ENCODE assay signal across 36 cellular contexts in the genomic region with DNA sequence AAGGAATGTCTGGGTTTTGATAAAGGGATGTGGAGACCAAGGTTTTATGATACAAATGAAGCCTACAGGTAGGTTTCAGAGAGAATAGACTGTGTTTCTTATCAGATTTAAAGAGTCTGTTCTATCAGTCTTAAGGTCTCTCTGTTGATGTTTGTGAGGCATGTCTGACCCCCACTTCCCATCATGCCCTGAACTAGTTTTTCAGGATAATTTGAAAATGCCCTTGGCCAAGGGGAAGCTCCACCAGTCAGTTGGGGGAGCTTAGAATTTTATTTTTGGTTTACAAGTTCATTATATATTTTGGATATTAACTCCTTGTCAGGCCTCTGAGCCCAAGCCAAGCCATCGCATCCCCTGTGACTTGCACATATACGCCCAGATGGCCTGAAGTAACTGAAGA. TPM values are rescaled to one million over a fixed set of nuclear protein-coding genes. Genes with fewer than 3 reads are reported as not detected.
"Had no signal": no experiment of that assay in that cellular context is flagged by ENCODE, and none has a peak within 500 bp of the region (broad histone marks: within the 10 kb centered on the region; RNA-seq: fewer than 3 reads in every experiment).

No MANE protein-coding gene starts in this region.

- H3K4me3 Mint-ChIP-seq: activated CD4-positive, alpha-beta memory T cell treated with anti-CD3 and anti-CD28 coated beads for 36 hours; activated CD4-positive, alpha-beta T cell treated with anti-CD3 and anti-CD28 coated beads, Interleukin-2, amount 10 ng/mL, durations not matched to agents 24 days and 14 days; activated CD8-positive, alpha-beta memory T cell treated with anti-CD3 and anti-CD28 coated beads, Interleukin-2, amount 10 ng/mL, durations not matched to agents 7 days and 5 days; activated naive CD4-positive, alpha-beta T cell treated with anti-CD3 and anti-CD28 coated beads, Interleukin-2, amount 10 ng/mL, durations not matched to agents 7 days and 5 days; activated naive CD8-positive, alpha-beta T cell; activated naive CD8-positive, alpha-beta T cell treated with anti-CD3 and anti-CD28 coated beads, Interleukin-2, amount 50 U/mL, for 24 hours; brain had no signal

- H3K4me1 Mint-ChIP-seq: activated CD8-positive, alpha-beta memory T cell treated with anti-CD3 and anti-CD28 coated beads, Interleukin-2, amount 10 ng/mL, durations not matched to agents 7 days and 5 days; activated naive CD4-positive, alpha-beta T cell treated with anti-CD3 and anti-CD28 coated beads, Interleukin-2, amount 10 ng/mL, durations not matched to agents 7 days and 5 days; activated naive CD8-positive, alpha-beta T cell treated with anti-CD3 and anti-CD28 coated beads, Interleukin-2, amount 50 U/mL, for 24 hours; brain had no signal

- H3K9me3 ChIP-seq: Peyer's patch had no signal

- H3K27me3 Mint-ChIP-seq: activated naive CD8-positive, alpha-beta T cell had no signal

- H3K36me3 Mint-ChIP-seq: activated naive CD4-positive, alpha-beta T cell treated with anti-CD3 and anti-CD28 coated beads, Interleukin-2, amount 10 ng/mL, durations not matched to agents 7 days and 5 days; activated naive CD8-positive, alpha-beta T cell had no signal

- H3K27ac Mint-ChIP-seq: activated CD4-positive, alpha-beta memory T cell treated with anti-CD3 and anti-CD28 coated beads for 36 hours; activated CD4-positive, alpha-beta T cell treated with anti-CD3 and anti-CD28 coated beads, Interleukin-2, amount 10 ng/mL, durations not matched to agents 24 days and 14 days; activated CD8-positive, alpha-beta memory T cell treated with anti-CD3 and anti-CD28 coated beads, Interleukin-2, amount 10 ng/mL, durations not matched to agents 7 days and 5 days; activated naive CD4-positive, alpha-beta T cell treated with anti-CD3 and anti-CD28 coated beads, Interleukin-2, amount 10 ng/mL, durations not matched to agents 7 days and 5 days; activated naive CD8-positive, alpha-beta T cell; activated naive CD8-positive, alpha-beta T cell treated with anti-CD3 and anti-CD28 coated beads, Interleukin-2, amount 50 U/mL, for 24 hours; brain had no signal

- H3K4me1 ChIP-seq: Peyer's patch had no signal

- H3K27ac ChIP-seq: KMS-11, Peyer's patch, WERI-Rb-1 had no signal

- H3K9ac ChIP-seq: KMS-11 had no signal

- DNase-seq: activated CD4-positive, alpha-beta memory T cell treated with anti-CD3 and anti-CD28 coated beads for 36 hours; activated CD4-positive, alpha-beta T cell treated with anti-CD3 and anti-CD28 coated beads, Interleukin-2, amount 10 ng/mL, durations not matched to agents 24 days and 14 days; activated CD8-positive, alpha-beta memory T cell treated with anti-CD3 and anti-CD28 coated beads for 24 hours; activated CD8-positive, alpha-beta memory T cell treated with anti-CD3 and anti-CD28 coated beads, Interleukin-2, amount 10 ng/mL, durations not matched to agents 7 days and 5 days; activated CD8-positive, alpha-beta memory T cell treated with anti-CD3 and anti-CD28 coated beads, Interleukin-2, amount 50 U/mL, for 48 hours; activated effector memory CD4-positive, alpha-beta T cell treated with Interleukin-2 at 50 U/mL for 16 hours; activated naive CD4-positive, alpha-beta T cell treated with anti-CD3 and anti-CD28 coated beads, Interleukin-2, amount 10 ng/mL, durations not matched to agents 7 days and 5 days; activated naive CD8-positive, alpha-beta T cell treated with anti-CD3 and anti-CD28 coated beads, Interleukin-2, amount 50 U/mL, for 24 hours; activated T-cell treated with anti-CD3 and anti-CD28 coated beads, Interleukin-2, amount 50 U/mL, for 48 hours; anterior cingulate cortex; caudate nucleus; cerebellar nuclear complex; MM.1S; MV-4-11; NCI-H1092; NCI-H1436 treated with DMSO at 0.1 percent for 48 hours; NCI-H1694 treated with DMSO at 0.1 percent for 48 hours; NCI-H2029; NCI-H510A; NCI-H526; NCI-H748 treated with DMSO at 0.1 percent for 48 hours; NK-92 treated with Interleukin-12 subunit alpha and Interleukin-12 subunit beta, amount 100 ng/mL, for 24 hours; PC-3; Peyer's patch; Right ventricle myocardium superior; RPMI8226; SW 1271; T-helper 1 cell; T-helper 2 cell; T-helper 9 cell; WERI-Rb-1 had no signal

- H3K4me2 ChIP-seq: KMS-11 had no signal

- FAIRE-seq: bronchial epithelial cell had no signal

- H3K27me3 ChIP-seq: Peyer's patch had no signal

- H3K36me3 ChIP-seq: Peyer's patch, WERI-Rb-1 had no signal

- H3K4me3 ChIP-seq: Peyer's patch had no signal

RNA-seq across cellular contexts. Expression of a gene that starts 18.6 kb away (rescaled TPM):
- total RNA-seq: activated CD4-positive, alpha-beta memory T cell treated with anti-CD3 and anti-CD28 coated beads for 36 hours; activated CD4-positive, alpha-beta T cell treated with anti-CD3 and anti-CD28 coated beads, Interleukin-2, amount 10 ng/mL, durations not matched to agents 24 days and 14 days; activated CD8-positive, alpha-beta memory T cell treated with anti-CD3 and anti-CD28 coated beads, Interleukin-2, amount 10 ng/mL, durations not matched to agents 7 days and 5 days; bronchial epithelial cell; LHCN-M2; PC-3; Peyer's patch; Right ventricle myocardium superior had no signal
